ENCODE assay signal across 19 cellular contexts in the genomic region with DNA sequence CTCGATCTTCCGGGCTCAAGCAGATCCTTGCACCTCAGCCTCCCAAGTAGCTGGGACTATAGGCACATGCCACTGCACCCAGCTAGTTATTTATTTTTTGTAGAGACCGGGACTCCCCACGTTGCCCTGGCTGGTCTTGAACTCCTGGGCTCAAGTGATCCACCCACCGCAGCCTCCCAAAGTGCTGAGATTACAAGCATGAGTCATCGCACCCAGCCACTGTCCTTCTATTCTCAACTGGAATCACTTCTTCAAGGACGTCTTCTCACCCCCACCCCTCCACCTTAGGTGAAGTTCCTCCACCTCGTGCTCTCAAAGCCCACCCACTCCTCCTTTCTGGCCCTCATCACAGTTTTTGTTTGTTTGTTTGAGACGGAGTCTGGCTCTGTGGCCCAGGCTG.
"Had no signal": no experiment of that assay in that cellular context is flagged by ENCODE, and none has a peak within 500 bp of the region (broad histone marks: within the 10 kb centered on the region; RNA-seq: fewer than 3 reads in every experiment).

No MANE protein-coding gene starts in this region.

- H3K4me1 ChIP-seq: colonic mucosa, foreskin keratinocyte, sigmoid colon, testis, tibial nerve, upper lobe of right lung had no signal

- H3K27ac Mint-ChIP-seq: endodermal cell; stimulated activated naive CD8-positive, alpha-beta T cell treated with anti-CD3 and anti-CD28 coated beads, Interleukin-15, amount 100 ng/mL, for 72 hours had no signal

- H3K36me3 ChIP-seq: colonic mucosa, neutrophil, sigmoid colon, tibial nerve, upper lobe of right lung had no signal

- ATAC-seq: foreskin keratinocyte; left colon; left ventricle myocardium superior; naive thymus-derived CD4-positive, alpha-beta T cell; stimulated activated naive CD8-positive, alpha-beta T cell treated with anti-CD3 and anti-CD28 coated beads, Interleukin-15, amount 100 ng/mL, for 72 hours; upper lobe of right lung had no signal

- H3K4me3 ChIP-seq: colonic mucosa, lung, sigmoid colon, skin epidermis, testis, tibial nerve, upper lobe of right lung had no signal

- H3K27me3 ChIP-seq: colonic mucosa, foreskin keratinocyte, neutrophil, sigmoid colon, testis, tibial nerve, upper lobe of right lung had no signal

- H3K27ac ChIP-seq: colonic mucosa, foreskin keratinocyte, neutrophil, sigmoid colon, skin epidermis, testis, tibial nerve, upper lobe of right lung had no signal

- H3K9me3 ChIP-seq: colonic mucosa, neutrophil, sigmoid colon, testis, tibial nerve, upper lobe of right lung had no signal

- H3K4me1 Mint-ChIP-seq: endodermal cell had no signal

- DNase-seq: colonic mucosa; dermis blood vessel endothelial cell; endodermal cell; erythroblast; foreskin keratinocyte; left colon; left ventricle myocardium superior; mesendoderm; naive thymus-derived CD4-positive, alpha-beta T cell; sigmoid colon; stimulated activated CD4-positive, alpha-beta T cell treated with anti-CD3 and anti-CD28 coated beads, Interleukin-2, amount 100 ng/mL, for 24 hours; stimulated activated CD4-positive, alpha-beta T cell treated with anti-CD3 and anti-CD28 coated beads, Interleukin-4, amount 100 ng/mL, for 4 hours; stimulated activated naive CD8-positive, alpha-beta T cell treated with anti-CD3 and anti-CD28 coated beads, Interleukin-15, amount 100 ng/mL, for 72 hours; testis; upper lobe of right lung had no signal

- H3K4me3 Mint-ChIP-seq: endodermal cell; naive thymus-derived CD4-positive, alpha-beta T cell; stimulated activated naive CD8-positive, alpha-beta T cell treated with anti-CD3 and anti-CD28 coated beads, Interleukin-15, amount 100 ng/mL, for 72 hours had no signal

- H3K9me3 Mint-ChIP-seq: endodermal cell had no signal
